In the genomic region with DNA sequence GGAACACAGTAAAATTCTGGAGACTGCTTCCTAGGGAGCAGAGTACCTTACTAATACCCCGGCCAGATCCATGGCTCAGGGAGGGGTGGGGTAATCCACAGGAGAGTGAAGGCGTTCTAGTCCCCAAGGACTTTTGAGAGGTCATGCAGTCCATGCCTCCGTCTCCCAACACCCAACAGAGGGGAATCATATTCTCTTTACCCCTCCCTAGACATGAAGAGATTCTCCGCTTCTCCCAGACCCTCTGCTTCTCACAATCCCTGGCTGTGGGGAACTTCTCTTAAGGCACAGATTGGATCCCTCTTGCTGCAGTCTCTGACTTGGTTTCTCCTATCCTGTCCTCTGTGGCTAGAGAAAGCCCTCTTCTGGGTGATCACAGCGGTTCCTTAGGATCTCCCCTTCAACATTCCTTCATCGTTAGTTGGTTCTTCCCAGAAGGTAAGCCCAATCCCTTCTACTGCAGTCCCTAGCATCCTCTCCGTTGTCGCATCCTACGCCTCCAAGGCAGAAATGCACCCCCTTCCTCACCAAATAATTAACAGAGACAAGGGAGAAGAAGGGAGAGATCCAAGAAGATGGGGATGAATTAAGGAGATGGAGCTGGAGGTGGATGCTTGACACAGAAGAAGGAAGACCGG, we compare ENCODE assay signal across 8 cellular contexts. TPM values are rescaled to one million over a fixed set of nuclear protein-coding genes. Genes with fewer than 3 reads are reported as not detected.
DNase-seq lines count a peak whose midpoint lies in the region; ATAC-seq, FAIRE-seq and TF ChIP-seq lines count a peak whose summit lies in the region.

No MANE protein-coding gene starts in this region.

- TF ChIP-seq CTCF in cardiac muscle cell (IDR thresholded peaks at IDR 0.05; ENCODE audit: low read depth, low read length) = no peak
- TF ChIP-seq CTCF in GM12878 (IDR thresholded peaks at IDR 0.05 in 2 of 3, conservative IDR thresholded peaks at IDR 0.05 in 1 of 3; ENCODE audit: control insufficient read depth in 2 of 3, extremely low read depth in 1 of 3, insufficient read depth in 1 of 3, low read depth in 3 of 3, low read length in 3 of 3) = no peak
- TF ChIP-seq CTCF in upper lobe of left lung (IDR thresholded peaks at IDR 0.05) = no peak

- in situ Hi-C loops in GM12878 (cut with MboI) = loop anchor here (5.0 kb wide), 1 partner anchor 85 kb away; a partner anchor contains a TSS

- H3K4me1 Mint-ChIP-seq in memory B cell = peaks cover 41% of the 10 kb centered on the region

- 69% methylated on average over 10 of the region's 10 CpGs for WGBS in GM12878 (ENCODE audit: insufficient coverage, insufficient replicate concordance, low lambda C conversion rate, missing lambda C conversion rate)
- 50 to 59% methylated on average over 10 of the region's 10 CpGs for WGBS in upper lobe of left lung, 2 donors

- no peaks in the 10 kb centered on the region for H3K36me3 Mint-ChIP-seq in memory B cell

- H3K27me3 ChIP-seq in cardiac muscle cell = no peaks in the 10 kb centered on the region
- no peaks in the 10 kb centered on the region; a peak in 1 of 4 replicates for H3K27me3 ChIP-seq in GM12878 (replicated peaks in 1 of 2; ENCODE audit: control insufficient read depth in 2 of 2, insufficient read depth in 2 of 2, low read length in 1 of 2)
- no peaks in the 10 kb centered on the region for H3K27me3 ChIP-seq in upper lobe of left lung

- no peak overlapping the region for H3K27ac ChIP-seq in cardiac muscle cell
- H3K27ac ChIP-seq in GM12878 (ENCODE audit: control insufficient read depth, insufficient read depth) = no peak overlapping the region
- peak overlapping the region in 3 of 4 donors; percentile 52 to 60 (median 54) for H3K27ac ChIP-seq in upper lobe of left lung

- peak overlapping the region; percentile 69 for H3K4me3 ChIP-seq in cardiac muscle cell
- peak overlapping the region; percentile 62; the same call in 1 of the 2 replicates for H3K4me3 ChIP-seq in GM12878
- H3K4me3 ChIP-seq in upper lobe of left lung = peak overlapping the region; percentile 39 to 71 (median 59)

- DNase-seq in cardiac muscle cell (ENCODE audit: low read depth in 1 of 2, low spot score in 1 of 2) (no peak), cardiac septum (ENCODE audit: low spot score) (no peak), GM12878 (ENCODE audit: low read depth, low spot score) (no peak), memory B cell (ENCODE audit: low spot score in 2 of 2) (no peak), upper lobe of left lung (no peak), SIG-M5 (lab: John Stamatoyannopoulos, UW) (no peak), activated gamma-delta T cell (lab: John Stamatoyannopoulos, UW) (no peak)

- TF ChIP-seq EP300 in GM12878 (IDR thresholded peaks at IDR 0.05; ENCODE audit: borderline replicate concordance in 1 of 2, control insufficient read depth in 1 of 2, low read depth in 2 of 2, low read length in 2 of 2) (no peak), upper lobe of left lung (IDR thresholded peaks at IDR 0.05) (no peak)

- CTCF ChIA-PET in GM12878 (lab: Yijun Ruan, JAX) = interaction anchor here (0.8 to 7.5 kb wide), 12 partner anchors 12 to 338 kb away, joined by 3 to 99 read pairs (median 4); a partner anchor contains a TSS

- peaks cover 3% of the 10 kb centered on the region for H3K4me1 ChIP-seq in cardiac muscle cell (ENCODE audit: low read depth)
- peaks cover 17% of the 10 kb centered on the region for H3K4me1 ChIP-seq in GM12878 (ENCODE audit: control insufficient read depth, insufficient read depth, low read length)
- H3K4me1 ChIP-seq in upper lobe of left lung = peaks cover 31 to 42% (median 40%) of the 10 kb centered on the region in 4 donors

- H3K9me3 ChIP-seq in cardiac muscle cell (ENCODE audit: low read depth) (no peaks in the 10 kb centered on the region), GM12878 (replicated peaks; ENCODE audit: control insufficient read depth, insufficient read depth, low read length) (no peaks in the 10 kb centered on the region), upper lobe of left lung (no peaks in the 10 kb centered on the region)

- FAIRE-seq in GM12878 (lab: Jason Lieb, UNC) = no peak

- SMC1A ChIA-PET in GM12878 (lab: Charles Lee; ENCODE audit: uncharacterized antibody, unreplicated experiment) = interaction anchor here (0.7 to 1.6 kb wide), 2 partner anchors 8 to 18 kb away, joined by 3 to 5 read pairs; no protein-coding TSS in a partner anchor

- POLR2A ChIA-PET in GM12878 (lab: Charles Lee) = no interaction called here

- peak overlapping the region; percentile 88 for H3K4me2 ChIP-seq in GM12878 (ENCODE audit: control insufficient read depth, insufficient read depth)

- H3K27ac Mint-ChIP-seq in memory B cell = peak overlapping the region; percentile 54

- ATAC-seq in GM12878 (no peak), memory B cell (ENCODE audit: low read depth) (no peak), upper lobe of left lung (ENCODE audit: low FRiP score in 2 of 2) (no peak)
- no peak for ATAC-seq in activated CD4-positive, CD25-positive, alpha-beta regulatory T cell treated with anti-CD3 and anti-CD28 coated beads, Interleukin-2, amount 50 U/mL, for 24 hours

- RAD21 ChIA-PET in GM12878 (lab: Charles Lee; ENCODE audit: unreplicated experiment) = interaction anchor here (0.8 to 7.1 kb wide), 3 partner anchors 85 to 224 kb away, joined by 3 to 71 read pairs (median 4); a partner anchor contains a TSS

- TF ChIP-seq POLR2A in GM12878 (IDR thresholded peaks at IDR 0.05; ENCODE audit: low read depth, low read length) (no peak), upper lobe of left lung (IDR thresholded peaks at IDR 0.05) (no peak)

- no peaks in the 10 kb centered on the region for H4K20me1 ChIP-seq in GM12878 (ENCODE audit: control insufficient read depth, insufficient read depth)

- peak overlapping the region; percentile 68 for H3K9ac ChIP-seq in GM12878 (ENCODE audit: control insufficient read depth, insufficient read depth, low read length)

- H3K4me3 Mint-ChIP-seq in memory B cell = peak overlapping the region; percentile 82

- peak overlapping the region; percentile 94 for H2AFZ ChIP-seq in GM12878 (ENCODE audit: control insufficient read depth, low read depth, low read length)

- TF ChIP-seq RAD21 in GM12878 (IDR thresholded peaks at IDR 0.05; ENCODE audit: insufficient read depth, low read depth, low read length) = no peak

- TSS peak; percentile 69 for BruUV-seq in GM12878 (replicated peaks; lab: Mats Ljungman, UMichigan)

- no peaks in the 10 kb centered on the region for H3K79me2 ChIP-seq in GM12878 (ENCODE audit: control insufficient read depth, insufficient read depth, low read length)

- intact Hi-C loops in cardiac septum (cut with DNase I) = loop anchor here (2.0 to 5.0 kb wide), 2 partner anchors 135 to 221 kb away; a partner anchor contains a TSS
- intact Hi-C loops in GM12878 (cut with micrococcal nuclease; ENCODE audit: unreplicated experiment) = loop anchor here (10.0 kb wide), 1 partner anchor 223 kb away; a partner anchor contains a TSS

- H3K36me3 ChIP-seq in cardiac muscle cell = no peaks in the 10 kb centered on the region
- no peaks in the 10 kb centered on the region for H3K36me3 ChIP-seq in GM12878 (ENCODE audit: control insufficient read depth in 2 of 2, insufficient read depth in 2 of 2, low read length in 1 of 2)
- H3K36me3 ChIP-seq in upper lobe of left lung = no peaks in the 10 kb centered on the region

- H3K27me3 Mint-ChIP-seq in memory B cell = no peaks in the 10 kb centered on the region

- H3K9me3 Mint-ChIP-seq in memory B cell = no peaks in the 10 kb centered on the region

RNA-seq across cellular contexts. Expression of a gene that starts 0.6 kb away (rescaled TPM):
- total RNA-seq in cardiac muscle cell = 29.6 and 32.3 TPM in 2 replicates
- 53.8 and 58.6 TPM in 2 replicates for polyA plus RNA-seq in cardiac muscle cell
- 20.1 TPM for total RNA-seq in cardiac septum
- 7.4 and 8.8 TPM in 2 replicates for total RNA-seq in GM12878 (2013; cell fraction: nucleolus; rRNA removed)
- 4.5 and 6.7 TPM in 2 replicates for total RNA-seq in GM12878 (2014; rRNA removed)
- total RNA-seq in GM12878 (2014; rRNA removed; fragmentation: Illumina TruSeq; extraction: Trizol) = 2.2 and 2.5 TPM in 2 replicates
- total RNA-seq in GM12878 (2021) = 12.0 and 14.1 TPM in 2 replicates
- polyA plus RNA-seq in GM12878 (2011; ENCODE audit: low read depth) = 4.5 TPM
- polyA plus RNA-seq in GM12878 (2011; rRNA removed) = 0.10 and 0.53 TPM in 2 replicates
- polyA plus RNA-seq in GM12878 (2011; cell fraction: cytosol; rRNA removed) = 0.49 and 0.62 TPM in 2 replicates
- 2.9 and 3.8 TPM in 2 replicates for polyA plus RNA-seq in GM12878 (2011; cell fraction: nucleus; rRNA removed)
- polyA plus RNA-seq in GM12878 (2012) = 9.2 and 13.3 TPM in 2 replicates
- polyA plus RNA-seq in GM12878 (2014; fragmentation: Illumina TruSeq; extraction: Trizol) = 1.9 and 5.6 TPM in 2 replicates
- under 1 TPM; 0.02 to 0.18 TPM for polyA plus RNA-seq in GM12878 (2014; fragmentation: Nextera tagmentation; extraction: Ambion mirVana)
- polyA plus RNA-seq in GM12878 (2014; rRNA removed) = 14.7 and 16.7 TPM in 2 replicates
- 1 to 10 TPM; 5.0 to 7.5 TPM for polyA plus RNA-seq in GM12878 (2016; fragmentation: Nextera tagmentation; extraction: Ambion mirVana)
- 0.22 and 1.2 TPM in 2 replicates for polyA minus RNA-seq in GM12878 (2011; rRNA and poly(A)+ RNA removed)
- not detected in 2 replicates for polyA minus RNA-seq in GM12878 (2011; cell fraction: cytosol; rRNA and poly(A)+ RNA removed)
- polyA minus RNA-seq in GM12878 (2011; cell fraction: nucleus; rRNA and poly(A)+ RNA removed) = 1.1 and 1.2 TPM in 2 replicates
- total RNA-seq in upper lobe of left lung = 10 to 100 TPM; 12.9 to 49.2 (median 25.1) TPM

RNA-seq across cellular contexts. Expression of a gene that starts 4.3 kb away (rescaled TPM):
- 79.6 and 145 TPM in 2 replicates for total RNA-seq in cardiac muscle cell
- 93.8 and 105 TPM in 2 replicates for polyA plus RNA-seq in cardiac muscle cell
- 73.8 TPM for total RNA-seq in cardiac septum
- 13.2 and 19.2 TPM in 2 replicates for total RNA-seq in GM12878 (2013; cell fraction: nucleolus; rRNA removed)
- 31.4 and 34.2 TPM in 2 replicates for total RNA-seq in GM12878 (2014; rRNA removed)
- 25.4 and 26.0 TPM in 2 replicates for total RNA-seq in GM12878 (2014; rRNA removed; fragmentation: Illumina TruSeq; extraction: Trizol)
- total RNA-seq in GM12878 (2021) = 28.1 and 36.5 TPM in 2 replicates
- polyA plus RNA-seq in GM12878 (2011; ENCODE audit: low read depth) = 15.4 TPM
- polyA plus RNA-seq in GM12878 (2011; rRNA removed) = 2.8 and 3.1 TPM in 2 replicates
- 1.9 and 2.3 TPM in 2 replicates for polyA plus RNA-seq in GM12878 (2011; cell fraction: cytosol; rRNA removed)
- polyA plus RNA-seq in GM12878 (2011; cell fraction: nucleus; rRNA removed) = 3.4 and 6.6 TPM in 2 replicates
- polyA plus RNA-seq in GM12878 (2012) = 14.9 and 18.0 TPM in 2 replicates
- polyA plus RNA-seq in GM12878 (2014; fragmentation: Illumina TruSeq; extraction: Trizol) = 28.6 and 34.0 TPM in 2 replicates
- 10 to 100 TPM; 11.1 to 15.9 TPM for polyA plus RNA-seq in GM12878 (2014; fragmentation: Nextera tagmentation; extraction: Ambion mirVana)
- polyA plus RNA-seq in GM12878 (2014; rRNA removed) = 32.4 and 37.2 TPM in 2 replicates
- 10 to 100 TPM; 19.2 to 22.9 TPM for polyA plus RNA-seq in GM12878 (2016; fragmentation: Nextera tagmentation; extraction: Ambion mirVana)
- polyA minus RNA-seq in GM12878 (2011; rRNA and poly(A)+ RNA removed) = 3.6 and 5.4 TPM in 2 replicates
- polyA minus RNA-seq in GM12878 (2011; cell fraction: cytosol; rRNA and poly(A)+ RNA removed) = 2.9 and 3.4 TPM in 2 replicates
- 1.6 and 3.1 TPM in 2 replicates for polyA minus RNA-seq in GM12878 (2011; cell fraction: nucleus; rRNA and poly(A)+ RNA removed)
- total RNA-seq in upper lobe of left lung = 100 to 1,000 TPM; 110 to 377 (median 203) TPM

RNA-seq across cellular contexts. Expression of a gene that starts 46.6 kb away (rescaled TPM):
- total RNA-seq in cardiac muscle cell (9.9 and 16.8 TPM in 2 replicates), cardiac septum (18.5 TPM), GM12878 (2014; rRNA removed) (6.1 TPM in 2 replicates), GM12878 (2014; rRNA removed; fragmentation: Illumina TruSeq; extraction: Trizol) (5.9 and 6.6 TPM in 2 replicates), GM12878 (2021) (18.6 and 18.7 TPM in 2 replicates), upper lobe of left lung (10 to 100 TPM; 23.0 to 68.1 (median 25.8) TPM)
- polyA plus RNA-seq in cardiac muscle cell (21.4 and 28.6 TPM in 2 replicates), GM12878 (2011; rRNA removed) (9.0 and 11.4 TPM in 2 replicates), GM12878 (2014; fragmentation: Illumina TruSeq; extraction: Trizol) (20.6 and 24.8 TPM in 2 replicates), GM12878 (2014; fragmentation: Nextera tagmentation; extraction: Ambion mirVana) (10 to 100 TPM in 1 of 2 experiments, 1 to 10 TPM in 1; 8.1 to 14.3 TPM), GM12878 (2014; rRNA removed) (11.6 and 14.3 TPM in 2 replicates), GM12878 (2016; fragmentation: Nextera tagmentation; extraction: Ambion mirVana) (10 to 100 TPM; 13.6 to 14.1 TPM)
- total RNA-seq in GM12878 (2013; cell fraction: nucleolus; rRNA removed) = 34.6 and 35.4 TPM in 2 replicates
- 6.3 TPM for polyA plus RNA-seq in GM12878 (2011; ENCODE audit: low read depth)
- polyA plus RNA-seq in GM12878 (2011; cell fraction: cytosol; rRNA removed) = 10.5 and 12.0 TPM in 2 replicates
- 11.1 and 13.2 TPM in 2 replicates for polyA plus RNA-seq in GM12878 (2011; cell fraction: nucleus; rRNA removed)
- polyA plus RNA-seq in GM12878 (2012) = 12.4 and 14.0 TPM in 2 replicates
- 15.9 and 17.9 TPM in 2 replicates for polyA minus RNA-seq in GM12878 (2011; rRNA and poly(A)+ RNA removed)
- polyA minus RNA-seq in GM12878 (2011; cell fraction: cytosol; rRNA and poly(A)+ RNA removed) = 12.5 and 12.8 TPM in 2 replicates
- polyA minus RNA-seq in GM12878 (2011; cell fraction: nucleus; rRNA and poly(A)+ RNA removed) = 8.0 and 18.2 TPM in 2 replicates

Comparison
In these comparisons a context has a peak if more than half of its experiments do, and no peak if none do; other contexts are left out.
1. H3K27ac ChIP-seq: peak in upper lobe of left lung (3 of 4); none in cardiac muscle cell (single experiment) and GM12878 (single experiment).
2. Peak in every context shown above with its lines, with median percentiles within 50 percentile points of each other: H3K4me3 ChIP-seq.